9 cellular contexts compared by ENCODE assay signal in genomic region chr12:56836800-56837663, GRCh38.
DNase-seq lines count a peak whose midpoint lies in the region; ATAC-seq, FAIRE-seq and TF ChIP-seq lines count a peak whose summit lies in the region.
"Had no signal": no experiment of that assay in that cellular context is flagged by ENCODE, and none has a peak within 500 bp of the region (broad histone marks: within the 10 kb centered on the region; RNA-seq: fewer than 3 reads in every experiment).

No MANE protein-coding gene starts in this region.

- H3K4me2 ChIP-seq in PC-3 (ENCODE audit: low read length), result no peak overlapping the region

- no peaks in the 10 kb centered on the region for H3K36me3 ChIP-seq in PC-3 (ENCODE audit: low read depth, low read length)
- H3K36me3 ChIP-seq: ovary had no signal

- TF ChIP-seq CTCF in PC-3 (conservative IDR thresholded peaks at IDR 0.05; ENCODE audit: low read depth, low read length) (no peak), astrocyte of the spinal cord (IDR thresholded peaks at IDR 0.05; ENCODE audit: low read depth, low read length) (no peak)

- no peaks in the 10 kb centered on the region for H3F3A ChIP-seq in PC-3 (ENCODE audit: low read length, unreplicated experiment)

- intact Hi-C loops in PC-3 (cut with micrococcal nuclease), result no loop called here

- TF ChIP-seq POLR2A in GM12891 (IDR thresholded peaks at IDR 0.05; ENCODE audit: low read depth, low read length), result no peak

- DNase-seq in GM12891 (ENCODE audit: insufficient read length, low spot score) (no peak), PC-3 (peak; percentile 74), astrocyte of the spinal cord (ENCODE audit: low read depth, low spot score) (peak; percentile 55), NCI-H1436 (lab: John Stamatoyannopoulos, UW) (no peak), islet precursor cell (no peak), NCI-H1694 (lab: John Stamatoyannopoulos, UW) (no peak)
- DNase-seq in stimulated activated CD4-positive, alpha-beta T cell treated with anti-CD3 and anti-CD28 coated beads, Interleukin-15, amount 100 ng/mL, for 24 hours, result peak; percentile 50

- in situ Hi-C loops in astrocyte of the spinal cord (cut with HindIII; ENCODE audit: low sequenced_read_pairs), result no loop called here

- no peaks in the 10 kb centered on the region for H3K9me2 ChIP-seq in PC-3 (replicated peaks; ENCODE audit: low read length)

- peak; percentile 74 for FAIRE-seq in GM12891 (lab: Jason Lieb, UNC)

- H3K9me3 ChIP-seq in PC-3 (ENCODE audit: low read length), result no peaks in the 10 kb centered on the region
- H3K9me3 ChIP-seq: ovary had no signal

- no peaks in the 10 kb centered on the region for H3K79me2 ChIP-seq in PC-3 (ENCODE audit: low read length)

- CTCF ChIA-PET in PC-3 (lab: Charles Lee), result no interaction called here

- H2AFZ ChIP-seq in PC-3 (ENCODE audit: low read length), result 0 out of 2 replicates have a peak overlapping the region, but pooled peaks have one; percentile 36

- H3K27ac ChIP-seq in PC-3 (ENCODE audit: low read length), result no peak overlapping the region
- H3K27ac ChIP-seq: ovary had no signal

- H3K4me1 ChIP-seq in PC-3 (ENCODE audit: insufficient read depth, low read length), result no peaks in the 10 kb centered on the region

- peak; percentile 66 for ATAC-seq in PC-3
- no peak for ATAC-seq in GM18511 (IDR thresholded peaks at IDR 0.05; ENCODE audit: unreplicated experiment)

- H3K9ac ChIP-seq in PC-3 (ENCODE audit: low read length), result no peak overlapping the region

- H3K27me3 ChIP-seq in PC-3 (ENCODE audit: low read length), result no peaks in the 10 kb centered on the region
- H3K27me3 ChIP-seq: ovary had no signal

- H3K4me3 ChIP-seq in PC-3 (ENCODE audit: low read length) (no peak overlapping the region), astrocyte of the spinal cord (ENCODE audit: low read depth, low read length) (no peak overlapping the region)
- H3K4me3 ChIP-seq: ovary had no signal

- no peaks in the 10 kb centered on the region for H4K20me1 ChIP-seq in PC-3 (ENCODE audit: low read length)

- POLR2A ChIA-PET in PC-3 (lab: Charles Lee; ENCODE audit: unreplicated experiment), result no interaction called here

- BruUV-seq in PC-3 (replicated peaks; lab: Mats Ljungman, UMichigan), result no TSS peak

TF ChIP-seq in GM12891, 5 proteins besides CTCF, POLR2A, EP300 and RAD21:
- no peak for TF ChIP-seq POLR2AphosphoS5 (IDR thresholded peaks at IDR 0.05; ENCODE audit: low read depth, low read length)
- TF ChIP-seq TAF1 (IDR thresholded peaks at IDR 0.05; ENCODE audit: low read depth, low read length), result no peak
- TF ChIP-seq PAX5 (IDR thresholded peaks at IDR 0.05; ENCODE audit: insufficient read depth, low read length, severe bottlenecking), result no peak
- no peak for TF ChIP-seq SPI1 (IDR thresholded peaks at IDR 0.05; ENCODE audit: low read depth, low read length)
- no peak for TF ChIP-seq POU2F2 (IDR thresholded peaks at IDR 0.05; ENCODE audit: low read depth, low read length)

Comparison
In these comparisons a context has a peak if more than half of its experiments do, and no peak if none do; other contexts are left out.
1. DNase-seq: peak in PC-3 (single experiment), astrocyte of the spinal cord (single experiment) and stimulated activated CD4-positive, alpha-beta T cell treated with anti-CD3 and anti-CD28 coated beads, Interleukin-15, amount 100 ng/mL, for 24 hours (single experiment); none in GM12891 (single experiment), NCI-H1436 (single experiment), islet precursor cell (single experiment) and NCI-H1694 (single experiment).